14 cellular contexts compared by ENCODE assay signal in genomic region chr21:15054606-15055239, GRCh38. TPM values are rescaled to one million over a fixed set of nuclear protein-coding genes. Genes with fewer than 3 reads are reported as not detected.
DNase-seq lines count a peak whose midpoint lies in the region; TF ChIP-seq lines count a peak whose summit lies in the region.
"Had no signal": no experiment of that assay in that cellular context is flagged by ENCODE, and none has a peak within 500 bp of the region (broad histone marks: within the 10 kb centered on the region; RNA-seq: fewer than 3 reads in every experiment).

No MANE protein-coding gene starts in this region.

- H3K4me3 ChIP-seq in duodenal mucosa (ENCODE audit: low read depth in 1 of 2, low read length in 2 of 2), result peak overlapping the region in 1 of 2 donors; percentile 2
- no peak overlapping the region for H3K4me3 ChIP-seq in trophoblast cell (ENCODE audit: low read depth, low read length)
- H3K4me3 ChIP-seq: pancreas, skin epidermis had no signal

- peaks cover 13% of the 10 kb centered on the region for H3K79me2 ChIP-seq in trophoblast cell (ENCODE audit: control insufficient read depth, insufficient read depth, low read length, poor library complexity)

- H3K4me1 ChIP-seq in duodenal mucosa (ENCODE audit: control insufficient read depth in 1 of 2, insufficient read depth in 2 of 2, low read length in 2 of 2) (peaks cover 88 to 92% of the 10 kb centered on the region in 2 donors), trophoblast cell (ENCODE audit: control insufficient read depth in 1 of 2, insufficient read depth in 2 of 2, low read length in 2 of 2) (peaks cover 6 to 9% of the 10 kb centered on the region in 2 experiments)

- H4K8ac ChIP-seq in trophoblast cell (ENCODE audit: low read depth, low read length), result no peak overlapping the region

- H3K23ac ChIP-seq in trophoblast cell (ENCODE audit: low read length), result no peak overlapping the region

- H3K79me1 ChIP-seq in trophoblast cell (ENCODE audit: low read length), result no peaks in the 10 kb centered on the region

- H2BK12ac ChIP-seq in trophoblast cell (ENCODE audit: low read length), result no peak overlapping the region

- H3K4me2 ChIP-seq in trophoblast cell (ENCODE audit: low read length), result no peak overlapping the region

- H3K14ac ChIP-seq in trophoblast cell (ENCODE audit: low read length), result no peak overlapping the region

- no CpG with 5 or more reads among the region's 4 CpGs for WGBS in trophoblast cell (ENCODE audit: extremely low coverage, insufficient coverage, insufficient read length)

- no peak overlapping the region for H3K18ac ChIP-seq in trophoblast cell (ENCODE audit: low read length)

- H3K27me3 ChIP-seq in duodenal mucosa (ENCODE audit: control insufficient read depth in 1 of 2, insufficient read depth in 2 of 2, low read length in 2 of 2), result no peaks in the 10 kb centered on the region
- no peaks in the 10 kb centered on the region for H3K27me3 ChIP-seq in trophoblast cell (ENCODE audit: insufficient read depth, low read length)
- H3K27me3 ChIP-seq: pancreas had no signal

- no peak overlapping the region for H4K91ac ChIP-seq in trophoblast cell (ENCODE audit: low read depth, low read length)

- no peak overlapping the region for H2BK120ac ChIP-seq in trophoblast cell (ENCODE audit: insufficient read depth, low read length, poor library complexity)

- H2AFZ ChIP-seq in trophoblast cell (ENCODE audit: insufficient read depth, low read length, poor library complexity), result no peak overlapping the region

- TF ChIP-seq CTCF in C4-2B (conservative IDR thresholded peaks at IDR 0.05), result no peak

- no peak overlapping the region for H2AK5ac ChIP-seq in trophoblast cell (ENCODE audit: low read length)

- H3K9me3 ChIP-seq in duodenal mucosa (ENCODE audit: control insufficient read depth in 1 of 2, low read length in 2 of 2) (no peaks in the 10 kb centered on the region), trophoblast cell (ENCODE audit: insufficient read depth, low read depth, low read length) (no peaks in the 10 kb centered on the region)
- H3K9me3 ChIP-seq: pancreas had no signal

- DNase-seq in HT-29 (ENCODE audit: low spot score), result peak; percentile 42
- no peak for DNase-seq in trophoblast cell
- no peak for DNase-seq in NCI-H2029 (lab: John Stamatoyannopoulos, UW)
- no peak for DNase-seq in activated CD4-positive, CD25-positive, alpha-beta regulatory T cell (lab: John Stamatoyannopoulos, UW)
- no peak for DNase-seq in NCI-H510A treated with DMSO at 0.1 percent for 48 hours (lab: John Stamatoyannopoulos, UW)
- DNase-seq in stimulated activated CD4-positive, alpha-beta T cell treated with anti-CD3 and anti-CD28 coated beads, Interleukin-4, amount 100 ng/mL, for 24 hours, result no peak
- DNase-seq: activated gamma-delta T cell treated with Interleukin-2 at 50 U/mL for 16 hours; glutamatergic neuron; NCI-H226; pancreas; stimulated activated CD4-positive, alpha-beta T cell treated with anti-CD3 and anti-CD28 coated beads, Interleukin-4, amount 100 ng/mL, for 4 hours had no signal

- H2BK5ac ChIP-seq in trophoblast cell (ENCODE audit: low read depth, low read length, poor library complexity), result no peak overlapping the region

- H3K27ac ChIP-seq in C4-2B (peak overlapping the region; percentile 47; the same call in 1 of the 2 replicates), duodenal mucosa (ENCODE audit: low read depth, low read length) (peak overlapping the region; percentile 37), trophoblast cell (ENCODE audit: low read depth, low read length) (no peak overlapping the region)
- H3K27ac ChIP-seq: pancreas, skin epidermis had no signal

- H3K9ac ChIP-seq in duodenal mucosa (ENCODE audit: low read depth in 1 of 2, low read length in 2 of 2) (no peak overlapping the region), trophoblast cell (ENCODE audit: low read length) (no peak overlapping the region)

- no peak overlapping the region for H4K12ac ChIP-seq in trophoblast cell (ENCODE audit: low read depth, low read length)

- H3K36me3 ChIP-seq in duodenal mucosa (ENCODE audit: control insufficient read depth in 1 of 2, insufficient read depth in 2 of 2, low read length in 2 of 2) (no peaks in the 10 kb centered on the region), trophoblast cell (ENCODE audit: control insufficient read depth in 1 of 2, insufficient read depth in 2 of 2, low read length in 2 of 2) (no peaks in the 10 kb centered on the region)
- H3K36me3 ChIP-seq: pancreas had no signal

- peak overlapping the region; percentile 57 for H3K4ac ChIP-seq in trophoblast cell (ENCODE audit: low read depth, low read length)

RNA-seq across cellular contexts. Expression of gene NRIP1, which starts 10.1 kb away (rescaled TPM):
- total RNA-seq in HT-29 (2014; rRNA removed; shearing (Covaris generic)), result 18.6 and 24.1 TPM in 2 replicates
- polyA plus RNA-seq in trophoblast cell (2013), result 19.8 and 20.8 TPM in 2 replicates
